ENCODE assay signal across 14 cellular contexts in genomic region chr19:15266683-15267082, GRCh38. TPM values are rescaled to one million over a fixed set of nuclear protein-coding genes. Genes with fewer than 3 reads are reported as not detected.
DNase-seq lines count a peak whose midpoint lies in the region; ATAC-seq and TF ChIP-seq lines count a peak whose summit lies in the region.
"Had no signal": no experiment of that assay in that cellular context is flagged by ENCODE, and none has a peak within 500 bp of the region (broad histone marks: within the 10 kb centered on the region; RNA-seq: fewer than 3 reads in every experiment).

No MANE protein-coding gene starts in this region.

- H3K36me3 ChIP-seq in esophagus (ENCODE audit: control insufficient read depth in 2 of 2, insufficient read depth in 2 of 2, low read length in 1 of 2) (peaks cover 16 to 72% of the 10 kb centered on the region in 2 donors), neutrophil (peaks cover 100% of the 10 kb centered on the region), transverse colon (peaks cover 0 to 27% (median 10%) of the 10 kb centered on the region in 4 donors)

- in situ Hi-C loops in transverse colon (cut with MboI; ENCODE audit: low pct_ligation_motif_present in 1 of 4, low pct_unique_long_range_greater_than_20kb in 1 of 4, low sequenced_read_pairs in 3 of 4), result loop anchor here in 2 of 4 donors (10.0 to 25.0 kb wide), 2 partner anchors 171 to 288 kb away; partner anchors contain the start of gene WIZ (in 1 of the 2)

- H3K27me3 ChIP-seq in esophagus (ENCODE audit: control insufficient read depth in 1 of 2, insufficient read depth in 2 of 2, low read length in 2 of 2), result no peaks in the 10 kb centered on the region
- H3K27me3 ChIP-seq in neutrophil, result no peaks in the 10 kb centered on the region
- no peaks in the 10 kb centered on the region for H3K27me3 ChIP-seq in transverse colon

- peak; percentile 33 for ATAC-seq in Right ventricle myocardium inferior
- no peak for ATAC-seq in left cardiac atrium
- ATAC-seq in T-cell (replicated peaks in 1 of 4), result no peak
- ATAC-seq in HG03432 (IDR thresholded peaks at IDR 0.05; ENCODE audit: unreplicated experiment), result no peak
- no peak for ATAC-seq in GM18519 (IDR thresholded peaks at IDR 0.05; ENCODE audit: low FRiP score, unreplicated experiment)

- intact Hi-C loops in Right ventricle myocardium inferior (cut with DNase I) (no loop called here), left cardiac atrium (cut with DNase I) (loop anchor here (5.0 to 10.0 kb wide), 3 partner anchors 66 to 288 kb away; partner anchors contain the start of genes AKAP8 (in 1 of the 2) and BRD4 (in 1 of the 2)), transverse colon (cut with DNase I; ENCODE audit: low total_unique reads) (no loop called here)

- H3K9me3 Mint-ChIP-seq in T-cell, result no peaks in the 10 kb centered on the region
- H3K9me3 Mint-ChIP-seq: activated naive CD4-positive, alpha-beta T cell treated with anti-CD3 and anti-CD28 coated beads, Interleukin-2, amount 50 U/mL, for 24 hours; T-helper 1 cell treated with Interleukin-12 subunit alpha and Interleukin-12 subunit beta and Interleukin-4 antibody, amounts not matched to agents 30 μg/mL and 1 μg/mL, for 36 hours had no signal

- CTCF ChIA-PET in T-cell (lab: Charles Lee), result no interaction called here

- TF ChIP-seq POLR2A in transverse colon (IDR thresholded peaks at IDR 0.05), result no peak

- no peak overlapping the region for H3K27ac Mint-ChIP-seq in T-cell
- H3K27ac Mint-ChIP-seq: activated naive CD4-positive, alpha-beta T cell treated with anti-CD3 and anti-CD28 coated beads, Interleukin-2, amount 50 U/mL, for 24 hours; T-helper 1 cell treated with Interleukin-12 subunit alpha and Interleukin-12 subunit beta and Interleukin-4 antibody, amounts not matched to agents 30 μg/mL and 1 μg/mL, for 36 hours had no signal

- H3K4me3 Mint-ChIP-seq in T-cell, result no peak overlapping the region
- H3K4me3 Mint-ChIP-seq: activated naive CD4-positive, alpha-beta T cell treated with anti-CD3 and anti-CD28 coated beads, Interleukin-2, amount 50 U/mL, for 24 hours; T-helper 1 cell treated with Interleukin-12 subunit alpha and Interleukin-12 subunit beta and Interleukin-4 antibody, amounts not matched to agents 30 μg/mL and 1 μg/mL, for 36 hours had no signal

- peaks cover 59% of the 10 kb centered on the region for H3K36me3 Mint-ChIP-seq in T-cell

- H3K4me1 Mint-ChIP-seq in T-cell, result peaks cover 25 to 34% (median 26%) of the 10 kb centered on the region in 3 donors

- H3K4me3 ChIP-seq in esophagus (ENCODE audit: low read depth in 1 of 2, low read length in 2 of 2) (no peak overlapping the region), neutrophil (ENCODE audit: low read depth in 1 of 2, low read length in 1 of 2) (no peak overlapping the region), transverse colon (no peak overlapping the region)

- TF ChIP-seq CTCF in neutrophil (IDR thresholded peaks at IDR 0.05), result no peak
- TF ChIP-seq CTCF in transverse colon (IDR thresholded peaks at IDR 0.05), result no peak

- H3K4me1 ChIP-seq in esophagus (ENCODE audit: control insufficient read depth in 2 of 2, insufficient read depth in 2 of 2, low read length in 1 of 2), result peaks cover 7 to 24% of the 10 kb centered on the region in 2 donors
- H3K4me1 ChIP-seq in neutrophil (ENCODE audit: control insufficient read depth in 1 of 2, insufficient read depth in 1 of 2, low read depth in 1 of 2, low read length in 1 of 2), result no peaks in the 10 kb centered on the region
- H3K4me1 ChIP-seq in transverse colon, result peaks cover 23 to 62% (median 45%) of the 10 kb centered on the region in 4 donors

- peak overlapping the region; percentile 64 to 77 for H3K27ac ChIP-seq in esophagus (ENCODE audit: low read depth in 2 of 2, low read length in 1 of 2)
- peak overlapping the region; percentile 13 for H3K27ac ChIP-seq in neutrophil
- peak overlapping the region in 3 of 4 donors; percentile 65 to 88 (median 71) for H3K27ac ChIP-seq in transverse colon

- no peak for TF ChIP-seq EP300 in transverse colon (IDR thresholded peaks at IDR 0.05; ENCODE audit: low read depth)

- WGBS in esophagus, 2 donors, result 84% methylated on average over 1 of the region's 1 CpG
- WGBS in transverse colon (ENCODE audit: low coverage in 1 of 2), 2 donors, result 100% methylated on average over 1 of the region's 1 CpG; no CpG with 5 or more reads in 1 of the 2 donors

- DNase-seq in Right ventricle myocardium inferior (ENCODE audit: missing footprints) (no peak), left cardiac atrium (no peak), transverse colon (no peak), T-cell (no peak)
- DNase-seq: activated CD8-positive, alpha-beta memory T cell treated with anti-CD3 and anti-CD28 coated beads, Interleukin-2, amount 50 U/mL, for 48 hours; central memory CD4-positive, alpha-beta T cell; mesenchymal stem cell; MM.1S had no signal

- H3K27me3 Mint-ChIP-seq in T-cell, result no peaks in the 10 kb centered on the region
- H3K27me3 Mint-ChIP-seq: activated naive CD4-positive, alpha-beta T cell treated with anti-CD3 and anti-CD28 coated beads, Interleukin-2, amount 50 U/mL, for 24 hours had no signal

- POLR2A ChIA-PET in T-cell (lab: Charles Lee), result no interaction called here

- H3K9me3 ChIP-seq in esophagus (ENCODE audit: control insufficient read depth in 2 of 2, insufficient read depth in 1 of 2, low read depth in 1 of 2, low read length in 1 of 2), result no peaks in the 10 kb centered on the region
- no peaks in the 10 kb centered on the region for H3K9me3 ChIP-seq in neutrophil
- no peaks in the 10 kb centered on the region for H3K9me3 ChIP-seq in transverse colon

RNA-seq across cellular contexts. Expression of gene EPHX3, which starts 34.4 kb away (rescaled TPM):
- total RNA-seq in Right ventricle myocardium inferior (0.14 TPM), left cardiac atrium (under 1 TPM in 1 of 2 donors, not detected in 1; 0.21 TPM), transverse colon (not detected), T-cell (under 1 TPM in 1 of 5 donors, not detected in 4; 0.23 TPM)
- 10 to 100 TPM; 30.4 to 69.8 TPM for polyA plus RNA-seq in esophagus

Comparison
In these comparisons a context has a peak if more than half of its experiments do, and no peak if none do; other contexts are left out.
1. intact Hi-C loops: an anchor here in left cardiac atrium (5.0 to 10.0 kb wide); none called in Right ventricle myocardium inferior and transverse colon.
2. H3K27ac ChIP-seq: peak in every context shown above with its lines; median percentile 71 in transverse colon; 70 in esophagus; 13 in neutrophil.